Comparison of ENCODE assay signal across 25 cellular contexts in the genomic region with DNA sequence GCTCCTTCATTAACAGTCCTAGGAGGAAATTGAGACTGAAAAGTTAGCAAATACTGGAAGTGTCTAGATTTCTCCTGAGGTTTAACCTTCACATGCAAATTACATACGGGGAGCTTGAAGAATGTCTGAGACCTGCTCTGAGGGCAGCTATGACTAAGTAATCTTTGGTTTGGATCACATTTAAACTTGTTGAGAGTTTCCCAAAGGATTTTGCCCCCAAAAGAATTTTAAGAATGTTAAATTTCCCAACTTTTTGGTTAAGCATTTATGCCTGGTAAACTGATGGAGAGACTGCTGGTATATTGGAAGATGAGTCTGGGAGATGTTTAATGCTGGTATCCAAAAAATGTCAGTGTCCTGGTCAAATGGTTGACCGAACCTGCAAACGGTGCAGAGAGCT.
DNase-seq lines count a peak whose midpoint lies in the region; ATAC-seq and TF ChIP-seq lines count a peak whose summit lies in the region.
"Had no signal": no experiment of that assay in that cellular context is flagged by ENCODE, and none has a peak within 500 bp of the region (broad histone marks: within the 10 kb centered on the region; RNA-seq: fewer than 3 reads in every experiment).

No MANE protein-coding gene starts in this region.

- no peak for DNase-seq in MCF 10A (ENCODE audit: unreplicated experiment)
- DNase-seq in mammary epithelial cell, result no peak
- DNase-seq in central memory CD8-positive, alpha-beta T cell (ENCODE audit: low spot score in 2 of 2), result no peak
- no peak for DNase-seq in memory B cell (ENCODE audit: low spot score in 2 of 2)
- no peak for DNase-seq in SW480 (ENCODE audit: low spot score)
- no peak for DNase-seq in naive thymus-derived CD8-positive, alpha-beta T cell
- DNase-seq: activated CD4-positive, alpha-beta T cell treated with anti-CD3 and anti-CD28 coated beads, Interleukin-2, amount 50 U/mL, for 4 hours; activated gamma-delta T cell treated with Interleukin-2 at 50 U/mL for 16 hours; adrenal gland; CD8-positive, alpha-beta T cell; central memory CD4-positive, alpha-beta T cell; erythroblast; mucosa of descending colon; NCI-H1417 treated with DMSO at 0.1 percent for 48 hours; NCI-H2107; Peyer's patch; psoas muscle; stimulated activated naive CD8-positive, alpha-beta T cell treated with anti-CD3 and anti-CD28 coated beads, Interleukin-15, amount 100 ng/mL, for 72 hours; WERI-Rb-1 had no signal

- H3K4me1 Mint-ChIP-seq in MCF 10A (ENCODE audit: insufficient read depth, unreplicated experiment) (no peaks in the 10 kb centered on the region), memory B cell (peaks cover 43% of the 10 kb centered on the region)
- peaks cover 24% of the 10 kb centered on the region for H3K4me1 Mint-ChIP-seq in central memory CD8-positive, alpha-beta T cell
- peaks cover 8 to 44% (median 16%) of the 10 kb centered on the region in 4 donors for H3K4me1 Mint-ChIP-seq in naive thymus-derived CD8-positive, alpha-beta T cell
- H3K4me1 Mint-ChIP-seq: neural crest cell had no signal

- H3K9me3 Mint-ChIP-seq in MCF 10A (ENCODE audit: unreplicated experiment) (no peaks in the 10 kb centered on the region), memory B cell (no peaks in the 10 kb centered on the region)
- no peaks in the 10 kb centered on the region for H3K9me3 Mint-ChIP-seq in central memory CD8-positive, alpha-beta T cell
- no peaks in the 10 kb centered on the region for H3K9me3 Mint-ChIP-seq in naive thymus-derived CD8-positive, alpha-beta T cell
- H3K9me3 Mint-ChIP-seq: CD8-positive, alpha-beta T cell; neural crest cell; stimulated activated naive CD8-positive, alpha-beta T cell treated with anti-CD3 and anti-CD28 coated beads, Interleukin-15, amount 100 ng/mL, for 72 hours had no signal

- H3K4me3 ChIP-seq in mammary epithelial cell (replicated peaks in 1 of 3; ENCODE audit: insufficient read depth in 1 of 3, low read depth in 2 of 3, low read length in 3 of 3), result no peak overlapping the region
- H3K4me3 ChIP-seq: adrenal gland, left lung, mucosa of descending colon, Peyer's patch, psoas muscle, skin epidermis had no signal

- no peak overlapping the region for H3K4me2 ChIP-seq in mammary epithelial cell (ENCODE audit: insufficient read depth, low read depth, low read length)

- CTCF ChIA-PET in MCF 10A (lab: Yijun Ruan, JAX), result interaction anchor here (1.0 kb wide), 1 partner anchor 10 kb away, joined by 3 read pairs; no protein-coding TSS in a partner anchor
- CTCF ChIA-PET in mammary epithelial cell (lab: Charles Lee; ENCODE audit: low non-redundant PET), result no interaction called here

- BruUV-seq in MCF 10A (replicated peaks; lab: Mats Ljungman, UMichigan) (no TSS peak), mammary epithelial cell (replicated peaks; lab: Mats Ljungman, UMichigan) (no TSS peak)

- intact Hi-C loops in MCF 10A (cut with micrococcal nuclease), result no loop called here
- intact Hi-C loops in mammary epithelial cell (cut with micrococcal nuclease), result loop anchor here (5.0 kb wide), 1 partner anchor 97 kb away; a partner anchor contains a TSS

- POLR2A ChIA-PET in MCF 10A (lab: Yijun Ruan, JAX), result no interaction called here
- POLR2A ChIA-PET in naive thymus-derived CD8-positive, alpha-beta T cell (lab: Charles Lee), result interaction anchor here (0.5 to 1.3 kb wide), 2 partner anchors 8 to 170 kb away, joined by 3 to 4 read pairs; no protein-coding TSS in a partner anchor

- H3K27me3 ChIP-seq in mammary epithelial cell (ENCODE audit: insufficient read depth, low read length), result no peaks in the 10 kb centered on the region
- H3K27me3 ChIP-seq: adrenal gland, left lung, Peyer's patch had no signal

- peaks cover 15% of the 10 kb centered on the region for H3K4me1 ChIP-seq in mammary epithelial cell (ENCODE audit: insufficient read depth, low read length)
- H3K4me1 ChIP-seq: psoas muscle had no signal

- no peak for ATAC-seq in central memory CD8-positive, alpha-beta T cell (replicated peaks; ENCODE audit: extremely low read depth, poor library complexity, severe bottlenecking)
- ATAC-seq in memory B cell (ENCODE audit: low read depth) (no peak), GM18498 (IDR thresholded peaks at IDR 0.05; ENCODE audit: unreplicated experiment) (no peak), GM18873 (IDR thresholded peaks at IDR 0.05; ENCODE audit: low FRiP score, unreplicated experiment) (no peak)
- ATAC-seq in naive thymus-derived CD8-positive, alpha-beta T cell, result no peak
- ATAC-seq: CD8-positive, alpha-beta T cell; HCT116; mucosa of descending colon; psoas muscle; stimulated activated naive CD8-positive, alpha-beta T cell treated with anti-CD3 and anti-CD28 coated beads, Interleukin-15, amount 100 ng/mL, for 72 hours had no signal

- no peaks in the 10 kb centered on the region for H3K27me3 Mint-ChIP-seq in MCF 10A (ENCODE audit: insufficient read depth, unreplicated experiment)
- H3K27me3 Mint-ChIP-seq in central memory CD8-positive, alpha-beta T cell, result no peaks in the 10 kb centered on the region
- no peaks in the 10 kb centered on the region for H3K27me3 Mint-ChIP-seq in memory B cell
- H3K27me3 Mint-ChIP-seq in naive thymus-derived CD8-positive, alpha-beta T cell, result no peaks in the 10 kb centered on the region
- H3K27me3 Mint-ChIP-seq: stimulated activated naive CD8-positive, alpha-beta T cell treated with anti-CD3 and anti-CD28 coated beads, Interleukin-15, amount 100 ng/mL, for 72 hours had no signal

- dilution Hi-C loops in mammary epithelial cell (cut with HindIII; ENCODE audit: low sequenced_read_pairs), result no loop called here

- H3K36me3 Mint-ChIP-seq in MCF 10A (ENCODE audit: insufficient read depth, unreplicated experiment), result peaks cover 64% of the 10 kb centered on the region
- H3K36me3 Mint-ChIP-seq in central memory CD8-positive, alpha-beta T cell (ENCODE audit: insufficient read depth), result peaks cover 5% of the 10 kb centered on the region
- peaks cover 6% of the 10 kb centered on the region for H3K36me3 Mint-ChIP-seq in memory B cell
- peaks cover 0 to 46% (median 9%) of the 10 kb centered on the region in 3 donors for H3K36me3 Mint-ChIP-seq in naive thymus-derived CD8-positive, alpha-beta T cell

- peaks cover 7% of the 10 kb centered on the region for H3K36me3 ChIP-seq in mammary epithelial cell (ENCODE audit: insufficient read depth, low read length)

- H3K9me3 ChIP-seq in mammary epithelial cell (replicated peaks; ENCODE audit: insufficient read depth, low read length), result no peaks in the 10 kb centered on the region
- H3K9me3 ChIP-seq: adrenal gland, left lung, mucosa of descending colon, Peyer's patch, psoas muscle had no signal

- H2AFZ ChIP-seq in mammary epithelial cell (ENCODE audit: low read depth, low read length), result no peak overlapping the region

- no peaks in the 10 kb centered on the region for H4K20me1 ChIP-seq in mammary epithelial cell (ENCODE audit: insufficient read depth, low read length)

- H3K9ac ChIP-seq in mammary epithelial cell (ENCODE audit: insufficient read depth, low read length), result no peak overlapping the region

- peaks cover 46% of the 10 kb centered on the region for H3K79me2 ChIP-seq in mammary epithelial cell (ENCODE audit: insufficient read depth, low read length)

- in situ Hi-C loops in mammary epithelial cell (cut with MboI; ENCODE audit: low sequenced_read_pairs in 2 of 2), result no loop called here

- no peak overlapping the region for H3K27ac ChIP-seq in mammary epithelial cell (ENCODE audit: insufficient read depth, low read depth, low read length)
- H3K27ac ChIP-seq: adrenal gland, Peyer's patch, psoas muscle, WERI-Rb-1 had no signal

- H3K4me3 Mint-ChIP-seq in MCF 10A (ENCODE audit: unreplicated experiment) (no peak overlapping the region), memory B cell (peak overlapping the region; percentile 17)
- no peak overlapping the region for H3K4me3 Mint-ChIP-seq in central memory CD8-positive, alpha-beta T cell
- H3K4me3 Mint-ChIP-seq in naive thymus-derived CD8-positive, alpha-beta T cell, result no peak overlapping the region
- H3K4me3 Mint-ChIP-seq: CD8-positive, alpha-beta T cell; neural crest cell; stimulated activated naive CD8-positive, alpha-beta T cell treated with anti-CD3 and anti-CD28 coated beads, Interleukin-15, amount 100 ng/mL, for 72 hours had no signal

- H3K27ac Mint-ChIP-seq in MCF 10A (ENCODE audit: low read depth, unreplicated experiment) (peak overlapping the region; percentile 31), memory B cell (peak overlapping the region; percentile 58)
- peak overlapping the region; percentile 22 for H3K27ac Mint-ChIP-seq in central memory CD8-positive, alpha-beta T cell (ENCODE audit: low read depth)
- peak overlapping the region in 4 of 10 donors; percentile 6 to 31 (median 10) for H3K27ac Mint-ChIP-seq in naive thymus-derived CD8-positive, alpha-beta T cell
- H3K27ac Mint-ChIP-seq: CD8-positive, alpha-beta T cell; stimulated activated naive CD8-positive, alpha-beta T cell treated with anti-CD3 and anti-CD28 coated beads, Interleukin-15, amount 100 ng/mL, for 72 hours had no signal

- WGBS in mammary epithelial cell (ENCODE audit: low coverage, missing lambda C conversion rate), result 97% methylated on average over 3 of the region's 3 CpGs

- TF ChIP-seq CTCF in MCF 10A (IDR thresholded peaks at IDR 0.05; ENCODE audit: unreplicated experiment), result no peak
- no peak for TF ChIP-seq CTCF in mammary epithelial cell (conservative IDR thresholded peaks at IDR 0.05 in 1 of 2, IDR thresholded peaks at IDR 0.05 in 1 of 2; ENCODE audit: extremely low read depth in 1 of 2, insufficient read depth in 1 of 2, low read depth in 1 of 2, low read length in 2 of 2)
